26 cellular contexts compared by ENCODE assay signal in the genomic region with DNA sequence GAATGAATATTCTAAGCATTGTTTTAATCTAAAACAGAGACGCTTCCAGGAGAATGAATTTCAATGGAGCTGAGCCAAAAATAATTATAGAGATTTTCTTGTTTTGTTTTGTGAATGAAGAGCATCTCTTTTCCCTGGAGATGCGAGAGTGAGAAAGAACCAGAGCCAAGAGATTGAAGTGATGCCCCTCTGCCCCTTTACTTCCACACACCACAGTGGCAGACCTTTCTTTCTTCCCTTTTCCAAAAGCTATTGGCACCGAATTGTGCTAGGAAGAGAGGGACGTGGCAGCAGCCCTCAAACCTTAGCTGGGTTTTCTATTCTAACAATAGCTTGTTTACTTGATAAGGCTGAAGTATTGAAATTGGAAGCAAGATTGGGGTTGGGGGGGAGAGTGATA.
"Had no signal": no experiment of that assay in that cellular context is flagged by ENCODE, and none has a peak within 500 bp of the region (broad histone marks: within the 10 kb centered on the region; RNA-seq: fewer than 3 reads in every experiment).

No MANE protein-coding gene starts in this region.

- H3K9me3 ChIP-seq: ascending aorta, Peyer's patch had no signal

- H3K4me3 Mint-ChIP-seq: activated CD8-positive, alpha-beta memory T cell treated with anti-CD3 and anti-CD28 coated beads, Interleukin-2, amount 10 ng/mL, durations not matched to agents 7 days and 5 days; activated naive CD8-positive, alpha-beta T cell treated with anti-CD3 and anti-CD28 coated beads, Interleukin-2, amount 50 U/mL, for 24 hours; activated T-cell treated with anti-CD3 and anti-CD28 coated beads, Interleukin-2, amount 50 U/mL, for 4 hours; T-helper 17 cell; WTC11 had no signal

- DNase-seq: activated CD4-positive, alpha-beta T cell treated with anti-CD3 and anti-CD28 coated beads for 48 hours; activated CD4-positive, alpha-beta T cell treated with anti-CD3 and anti-CD28 coated beads, Interleukin-2, amount 50 U/mL, for 4 hours; activated CD4-positive, CD25-positive, alpha-beta regulatory T cell treated with anti-CD3 and anti-CD28 coated beads, Interleukin-2, amount 50 U/mL, for 72 hours; activated CD8-positive, alpha-beta memory T cell treated with anti-CD3 and anti-CD28 coated beads, Interleukin-2, amount 10 ng/mL, durations not matched to agents 7 days and 5 days; activated effector memory CD4-positive, alpha-beta T cell treated with anti-CD3 and anti-CD28 coated beads, Interleukin-2, amount 50 U/mL, for 16 hours; activated naive CD4-positive, alpha-beta T cell treated with Interleukin-2 at 50 U/mL for 16 hours; activated naive CD8-positive, alpha-beta T cell treated with anti-CD3 and anti-CD28 coated beads, Interleukin-2, amount 50 U/mL, for 24 hours; activated T-cell treated with anti-CD3 and anti-CD28 coated beads, Interleukin-2, amount 50 U/mL, for 4 hours; amniotic stem cell; Kasumi-1; KBM-7; NCI-H1048; NCI-H146; NCI-H187 treated with DMSO at 0.1 percent for 48 hours; NCI-H2081 treated with DMSO at 0.1 percent for 48 hours; NCI-H2171 treated with DMSO at 0.1 percent for 48 hours; NCI-H226; NCI-H526; NCI-H82; Peyer's patch; SHP77 treated with DMSO at 0.1 percent for 48 hours; T-helper 17 cell; T-helper 9 cell had no signal

- H3K27me3 ChIP-seq: ascending aorta, Peyer's patch had no signal

- H3K27ac Mint-ChIP-seq: activated CD8-positive, alpha-beta memory T cell treated with anti-CD3 and anti-CD28 coated beads, Interleukin-2, amount 10 ng/mL, durations not matched to agents 7 days and 5 days; activated naive CD4-positive, alpha-beta T cell treated with anti-CD3 and anti-CD28 coated beads, Interleukin-2, amount 50 U/mL, for 72 hours; activated naive CD8-positive, alpha-beta T cell treated with anti-CD3 and anti-CD28 coated beads, Interleukin-2, amount 50 U/mL, for 24 hours; T-helper 17 cell; WTC11 had no signal

- H3K4me1 ChIP-seq: ascending aorta, Peyer's patch had no signal

- H3K9me3 Mint-ChIP-seq: activated naive CD4-positive, alpha-beta T cell treated with anti-CD3 and anti-CD28 coated beads, Interleukin-2, amount 50 U/mL, for 72 hours; activated naive CD8-positive, alpha-beta T cell treated with anti-CD3 and anti-CD28 coated beads, Interleukin-2, amount 50 U/mL, for 24 hours; activated T-cell treated with anti-CD3 and anti-CD28 coated beads, Interleukin-2, amount 50 U/mL, for 4 hours; WTC11 had no signal

- H3K4me3 ChIP-seq: ascending aorta, Peyer's patch had no signal

- H3K4me1 Mint-ChIP-seq: activated CD8-positive, alpha-beta memory T cell treated with anti-CD3 and anti-CD28 coated beads, Interleukin-2, amount 10 ng/mL, durations not matched to agents 7 days and 5 days; activated naive CD8-positive, alpha-beta T cell treated with anti-CD3 and anti-CD28 coated beads, Interleukin-2, amount 50 U/mL, for 24 hours; T-helper 17 cell had no signal

- H3K36me3 ChIP-seq: ascending aorta, Peyer's patch had no signal

- H3K36me3 Mint-ChIP-seq: activated CD8-positive, alpha-beta memory T cell treated with anti-CD3 and anti-CD28 coated beads, Interleukin-2, amount 10 ng/mL, durations not matched to agents 7 days and 5 days; activated naive CD4-positive, alpha-beta T cell treated with anti-CD3 and anti-CD28 coated beads, Interleukin-2, amount 50 U/mL, for 72 hours; WTC11 had no signal
